22 cellular contexts compared by ENCODE assay signal in the genomic region with DNA sequence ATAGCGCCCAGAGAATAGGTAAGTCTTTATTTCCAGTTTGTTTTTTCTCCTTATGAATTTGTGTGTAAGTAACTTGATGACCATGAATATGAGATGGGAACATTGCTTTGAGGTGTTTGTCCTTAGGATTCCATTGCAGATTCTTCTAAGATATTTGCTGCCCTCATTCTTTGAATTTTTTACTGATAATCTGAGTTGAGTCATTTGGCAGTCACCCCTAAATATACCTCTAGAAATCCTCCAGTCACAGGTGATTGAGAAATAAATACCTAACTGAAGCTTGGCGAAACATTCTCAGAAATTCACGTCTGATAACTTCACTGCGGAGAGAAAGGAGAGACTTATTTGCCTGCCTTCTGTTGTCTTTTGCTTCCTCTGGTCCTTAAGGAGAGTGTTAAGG.
DNase-seq lines count a peak whose midpoint lies in the region; ATAC-seq and TF ChIP-seq lines count a peak whose summit lies in the region.
"Had no signal": no experiment of that assay in that cellular context is flagged by ENCODE, and none has a peak within 500 bp of the region (broad histone marks: within the 10 kb centered on the region; RNA-seq: fewer than 3 reads in every experiment).

No MANE protein-coding gene starts in this region.

- H3K27me3 Mint-ChIP-seq in Caco-2 (ENCODE audit: insufficient read depth, unreplicated experiment) (no peaks in the 10 kb centered on the region), nephron progenitor cell (ENCODE audit: low read depth, poor library complexity) (no peaks in the 10 kb centered on the region)
- H3K27me3 Mint-ChIP-seq: CD4-positive, alpha-beta T cell had no signal

- TF ChIP-seq CTCF in Caco-2 (IDR thresholded peaks at IDR 0.05; ENCODE audit: insufficient read depth in 1 of 2, low read depth in 1 of 2, low read length in 1 of 2, severe bottlenecking in 1 of 2, unreplicated experiment in 1 of 2) (no peak), PC-9 (conservative IDR thresholded peaks at IDR 0.05) (no peak), epithelial cell of proximal tubule (conservative IDR thresholded peaks at IDR 0.05; ENCODE audit: low read depth, low read length) (no peak), nephron progenitor cell (IDR thresholded peaks at IDR 0.05) (no peak), Peyer's patch (IDR thresholded peaks at IDR 0.05) (no peak)

- H3K9me3 Mint-ChIP-seq in Caco-2 (ENCODE audit: unreplicated experiment) (peaks cover 2% of the 10 kb centered on the region), nephron progenitor cell (peaks cover 4% of the 10 kb centered on the region)

- H3K27ac ChIP-seq in PC-9 (no peak overlapping the region), Peyer's patch (no peak overlapping the region)
- H3K27ac ChIP-seq: A549; BLaER1 treated with 17β-estradiol and CSF1 and Interleukin-3, amounts not matched to agents 10 nM and 100 nM; GM23248 had no signal

- DNase-seq in Caco-2 (peak in 1 of 2 experiments; percentile 2), PC-9 (peak in 1 of 2 experiments; percentile 55), epithelial cell of proximal tubule (ENCODE audit: low read depth) (peak; percentile 27), nephron progenitor cell (no peak), Peyer's patch (no peak)
- DNase-seq: 8988T; ACHN; AML-193; BE2C; Calu3; CD4-positive, alpha-beta T cell; CD8-positive, alpha-beta memory T cell; DMS79 treated with DMSO at 0.1 percent for 48 hours; GF-D8; GM23248; H7; HCEC 1CT had no signal

- BruUV-seq in Caco-2 (replicated peaks; lab: Mats Ljungman, UMichigan): no TSS peak
- no TSS peak for BruUV-seq in PC-9 (replicated peaks; lab: Mats Ljungman, UMichigan)

- POLR2A ChIA-PET in Caco-2 (lab: Charles Lee) (no interaction called here), PC-9 (lab: Charles Lee; ENCODE audit: unreplicated experiment) (no interaction called here)

- H4K20me1 ChIP-seq in PC-9 (ENCODE audit: insufficient read depth): no peaks in the 10 kb centered on the region
- H4K20me1 ChIP-seq: BLaER1 treated with 17β-estradiol and CSF1 and Interleukin-3, amounts not matched to agents 10 nM and 100 nM had no signal

- H3K36me3 ChIP-seq in Caco-2 (ENCODE audit: control insufficient read depth, insufficient read depth, low read length) (no peaks in the 10 kb centered on the region), PC-9 (ENCODE audit: low read depth) (no peaks in the 10 kb centered on the region), Peyer's patch (no peaks in the 10 kb centered on the region)
- H3K36me3 ChIP-seq: BE2C; BLaER1 treated with 17β-estradiol and CSF1 and Interleukin-3, amounts not matched to agents 10 nM and 100 nM had no signal

- H3K4me3 ChIP-seq in Caco-2 (ENCODE audit: low read depth, low read length) (no peak overlapping the region), PC-9 (no peak overlapping the region), epithelial cell of proximal tubule (ENCODE audit: low read depth, low read length) (no peak overlapping the region), Peyer's patch (no peak overlapping the region)
- H3K4me3 ChIP-seq: A549; BLaER1 treated with 17β-estradiol and CSF1 and Interleukin-3, amounts not matched to agents 10 nM and 100 nM; GM23248 had no signal

- no peak for ATAC-seq in GM21367 (IDR thresholded peaks at IDR 0.05; ENCODE audit: unreplicated experiment)
- no peak for ATAC-seq in GM18511 (IDR thresholded peaks at IDR 0.05; ENCODE audit: unreplicated experiment)
- ATAC-seq: A549 had no signal

- peaks cover 20% of the 10 kb centered on the region for H3K4me1 ChIP-seq in Caco-2
- H3K4me1 ChIP-seq in PC-9 (replicated peaks; ENCODE audit: insufficient read depth): 0 out of 2 replicates have a peak, but pooled peaks cover 6% of the 10 kb centered on the region
- no peaks in the 10 kb centered on the region for H3K4me1 ChIP-seq in Peyer's patch
- H3K4me1 ChIP-seq: A549; BE2C; BLaER1 treated with 17β-estradiol and CSF1 and Interleukin-3, amounts not matched to agents 10 nM and 100 nM had no signal

- TF ChIP-seq POLR2A in Peyer's patch (IDR thresholded peaks at IDR 0.05): no peak

- no peaks in the 10 kb centered on the region for H3K79me2 ChIP-seq in PC-9 (ENCODE audit: low read depth)

- CTCF ChIA-PET in Caco-2 (lab: Charles Lee) (no interaction called here), PC-9 (lab: Charles Lee) (no interaction called here)

- no peak overlapping the region for H2AFZ ChIP-seq in PC-9
- H2AFZ ChIP-seq: GM23248 had no signal

- H3K27ac Mint-ChIP-seq in Caco-2 (ENCODE audit: unreplicated experiment) (peak overlapping the region; percentile 69), nephron progenitor cell (peak overlapping the region; percentile 73)
- H3K27ac Mint-ChIP-seq: CD14-positive monocyte; CD4-positive, alpha-beta T cell; CD8-positive, alpha-beta memory T cell had no signal

- no peaks in the 10 kb centered on the region for H3F3A ChIP-seq in PC-9 (ENCODE audit: insufficient read depth, low read depth)

- H3K4me1 Mint-ChIP-seq in Caco-2 (ENCODE audit: low read depth, unreplicated experiment): peaks cover 18% of the 10 kb centered on the region
- H3K4me1 Mint-ChIP-seq in nephron progenitor cell: no peaks in the 10 kb centered on the region
- H3K4me1 Mint-ChIP-seq: CD14-positive monocyte; CD8-positive, alpha-beta memory T cell had no signal

- H3K9me2 ChIP-seq in PC-9 (ENCODE audit: insufficient read depth): no peaks in the 10 kb centered on the region

- H3K4me2 ChIP-seq in PC-9: peak overlapping the region; percentile 36
- H3K4me2 ChIP-seq: A549; BLaER1 treated with 17β-estradiol and CSF1 and Interleukin-3, amounts not matched to agents 10 nM and 100 nM had no signal

- no peaks in the 10 kb centered on the region for H3K27me3 ChIP-seq in Caco-2 (replicated peaks; ENCODE audit: control insufficient read depth, insufficient read depth, low read length)
- no peaks in the 10 kb centered on the region for H3K27me3 ChIP-seq in PC-9 (ENCODE audit: insufficient read depth, low read depth)
- no peaks in the 10 kb centered on the region for H3K27me3 ChIP-seq in Peyer's patch
- H3K27me3 ChIP-seq: BE2C; BLaER1 treated with 17β-estradiol and CSF1 and Interleukin-3, amounts not matched to agents 10 nM and 100 nM had no signal

- H3K4me3 Mint-ChIP-seq in Caco-2 (ENCODE audit: unreplicated experiment): peak overlapping the region; percentile 5
- no peak overlapping the region for H3K4me3 Mint-ChIP-seq in nephron progenitor cell
- H3K4me3 Mint-ChIP-seq: CD14-positive monocyte; CD4-positive, alpha-beta T cell; CD8-positive, alpha-beta memory T cell had no signal

- intact Hi-C loops in Caco-2 (cut with micrococcal nuclease; ENCODE audit: unreplicated experiment): no loop called here
- intact Hi-C loops in PC-9 (cut with micrococcal nuclease; ENCODE audit: unreplicated experiment): no loop called here

- H3K36me3 Mint-ChIP-seq in Caco-2 (ENCODE audit: insufficient read depth, unreplicated experiment): no peaks in the 10 kb centered on the region
- H3K36me3 Mint-ChIP-seq in nephron progenitor cell (ENCODE audit: low read depth): no peaks in the 10 kb centered on the region
- H3K36me3 Mint-ChIP-seq: CD14-positive monocyte; CD8-positive, alpha-beta memory T cell had no signal

- H3K9me3 ChIP-seq in Caco-2 (peaks cover 7% of the 10 kb centered on the region; the same call in 1 of the 2 replicates), PC-9 (ENCODE audit: insufficient read depth, low read depth) (no peaks in the 10 kb centered on the region), Peyer's patch (no peaks in the 10 kb centered on the region)
- H3K9me3 ChIP-seq: A549, BE2C had no signal
